11 cellular contexts compared by ENCODE assay signal in genomic region chr20:37991506-37992302, GRCh38. TPM values are rescaled to one million over a fixed set of nuclear protein-coding genes. Genes with fewer than 3 reads are reported as not detected.
A peak's percentile ranks its signal among the peaks of the same experiment; 100 is the strongest.
DNase-seq lines count a peak whose midpoint lies in the region; ATAC-seq, FAIRE-seq and TF ChIP-seq lines count a peak whose summit lies in the region.
"Had no signal": no experiment of that assay in that cellular context is flagged by ENCODE, and none has a peak within 500 bp of the region (broad histone marks: within the 10 kb centered on the region; RNA-seq: fewer than 3 reads in every experiment).

No MANE protein-coding gene starts in this region.

- H3K27me3 ChIP-seq in right atrium auricular region (no peaks in the 10 kb centered on the region), WERI-Rb-1 (ENCODE audit: insufficient read depth, low read depth, severe bottlenecking) (no peaks in the 10 kb centered on the region), keratinocyte (ENCODE audit: control insufficient read depth, extremely low read depth, insufficient read depth, low read length) (no peaks in the 10 kb centered on the region), upper lobe of right lung (no peaks in the 10 kb centered on the region)

- no peaks in the 10 kb centered on the region for H3K9me3 ChIP-seq in right atrium auricular region
- no peaks in the 10 kb centered on the region for H3K9me3 ChIP-seq in WERI-Rb-1 (ENCODE audit: severe bottlenecking)
- H3K9me3 ChIP-seq in keratinocyte (ENCODE audit: control insufficient read depth, low read depth, low read length) = no peaks in the 10 kb centered on the region
- no peaks in the 10 kb centered on the region for H3K9me3 ChIP-seq in upper lobe of right lung

- H3K4me1 ChIP-seq in right atrium auricular region = peaks cover 0 to 89% of the 10 kb centered on the region in 2 donors
- H3K4me1 ChIP-seq in keratinocyte (ENCODE audit: control insufficient read depth, extremely low read depth, insufficient read depth, low read length) = peaks cover 29% of the 10 kb centered on the region
- H3K4me1 ChIP-seq in upper lobe of right lung = peaks cover 71% of the 10 kb centered on the region

- H3K79me2 ChIP-seq in keratinocyte (ENCODE audit: control insufficient read depth, insufficient read depth, low read length) = no peaks in the 10 kb centered on the region

- H3K36me3 ChIP-seq in right atrium auricular region = peaks cover 10% of the 10 kb centered on the region
- peaks cover 55% of the 10 kb centered on the region for H3K36me3 ChIP-seq in WERI-Rb-1
- H3K36me3 ChIP-seq in keratinocyte (ENCODE audit: control insufficient read depth in 2 of 2, extremely low read depth in 1 of 2, insufficient read depth in 2 of 2, low read length in 2 of 2) = peaks cover 7 to 37% of the 10 kb centered on the region in 2 experiments
- H3K36me3 ChIP-seq in upper lobe of right lung = peaks cover 24% of the 10 kb centered on the region

- dilution Hi-C loops in keratinocyte (cut with MboI; ENCODE audit: extremely low pct_ligation_motif_present, low sequenced_read_pairs) = no loop called here

- no peak overlapping the region for H3K9ac ChIP-seq in keratinocyte (ENCODE audit: control insufficient read depth, extremely low read depth, insufficient read depth, low read length)

- ATAC-seq in Right ventricle myocardium superior (ENCODE audit: poor library complexity) (no peak), upper lobe of right lung (no peak)

- intact Hi-C loops in Right ventricle myocardium superior (cut with DNase I) (loop anchor here (10.0 kb wide), 2 partner anchors 237 to 427 kb away; no protein-coding TSS in a partner anchor), upper lobe of right lung (cut with DNase I) (no loop called here)

- DNase-seq in right atrium auricular region (ENCODE audit: low spot score) (no peak), Right ventricle myocardium superior (no peak), WERI-Rb-1 (peak; percentile 44), keratinocyte (ENCODE audit: low read depth, low spot score) (no peak), upper lobe of right lung (no peak), kidney tubule cell (ENCODE audit: low spot score) (no peak), H4 (ENCODE audit: low spot score) (no peak), SKM-1 treated with dmso at 0.1 percent for 144 hours (lab: John Stamatoyannopoulos, UW; ENCODE audit: unreplicated experiment) (no peak)
- DNase-seq: activated naive CD4-positive, alpha-beta T cell treated with Interleukin-2 at 50 U/mL for 16 hours; Karpas-422 had no signal

- H3K27ac ChIP-seq in right atrium auricular region (peak overlapping the region; percentile 79 to 91), WERI-Rb-1 (peak overlapping the region; percentile 71), keratinocyte (ENCODE audit: control insufficient read depth, insufficient read depth, low read length) (peak overlapping the region; percentile 42), upper lobe of right lung (peak overlapping the region; percentile 74)

- no peak overlapping the region for H3K4me3 ChIP-seq in right atrium auricular region
- no peak overlapping the region for H3K4me3 ChIP-seq in WERI-Rb-1 (ENCODE audit: low read depth, low read length)
- H3K4me3 ChIP-seq in keratinocyte (ENCODE audit: control insufficient read depth in 2 of 3, extremely low read depth in 1 of 3, insufficient read depth in 2 of 3, low read depth in 1 of 3, low read length in 3 of 3) = no peak overlapping the region
- no peak overlapping the region for H3K4me3 ChIP-seq in upper lobe of right lung

- TF ChIP-seq CTCF in right atrium auricular region (IDR thresholded peaks at IDR 0.05) (no peak), WERI-Rb-1 (IDR thresholded peaks at IDR 0.05; ENCODE audit: low read depth, low read length) (no peak), keratinocyte (optimal IDR thresholded peaks at IDR 0.05 in 1 of 3, IDR thresholded peaks at IDR 0.05 in 1 of 3, conservative IDR thresholded peaks at IDR 0.05 in 1 of 3; ENCODE audit: extremely low read depth in 1 of 3, insufficient read depth in 2 of 3, low read length in 3 of 3) (no peak), upper lobe of right lung (IDR thresholded peaks at IDR 0.05) (no peak)

- no peak overlapping the region for H3K4me2 ChIP-seq in keratinocyte (ENCODE audit: control insufficient read depth, extremely low read depth, insufficient read depth, low read depth, low read length)

- no peaks in the 10 kb centered on the region for H4K20me1 ChIP-seq in keratinocyte (ENCODE audit: control insufficient read depth, extremely low read depth, insufficient read depth, low read length)

- FAIRE-seq in keratinocyte (lab: Jason Lieb, UNC) = no peak
- FAIRE-seq: RCC 7860 had no signal

- peaks cover 3% of the 10 kb centered on the region for H3K9me1 ChIP-seq in keratinocyte (ENCODE audit: control insufficient read depth, extremely low read depth, insufficient read depth, low read length)

- H2AFZ ChIP-seq in keratinocyte (ENCODE audit: control insufficient read depth, low read length) = no peak overlapping the region

RNA-seq across cellular contexts. Expression of gene TTI1, which starts 41.6 kb away (rescaled TPM):
- total RNA-seq in right atrium auricular region (10 to 100 TPM; 10.8 to 11.5 TPM), Right ventricle myocardium superior (11.9 TPM), upper lobe of right lung (16.3 TPM)
- 10.3 to 16.7 TPM (median 13.5 TPM) in 3 replicates for polyA plus RNA-seq in keratinocyte
- polyA plus RNA-seq in keratinocyte (2011; ENCODE audit: low read depth) = 3.0 TPM
- polyA plus RNA-seq in keratinocyte (2011; cell fraction: cytosol; rRNA removed) = 6.0 and 9.2 TPM in 2 replicates
- 16.5 and 18.2 TPM in 2 replicates for polyA plus RNA-seq in keratinocyte (2011; cell fraction: nucleus; rRNA removed)
- polyA plus RNA-seq in keratinocyte (2012; ENCODE audit: low replicate concordance) = 7.9 and 11.7 TPM in 2 replicates
- polyA minus RNA-seq in keratinocyte = 23.9 to 34.2 TPM (median 29.3 TPM) in 3 replicates
- polyA minus RNA-seq in keratinocyte (2011; cell fraction: cytosol; rRNA and poly(A)+ RNA removed) = 10.7 TPM
- polyA minus RNA-seq in keratinocyte (2011; cell fraction: nucleus; rRNA and poly(A)+ RNA removed) = 16.0 and 33.0 TPM in 2 replicates
- total RNA-seq in H4 (2014; rRNA removed; shearing (Covaris generic)) = 24.7 and 25.7 TPM in 2 replicates

RNA-seq across cellular contexts. Expression of gene RPRD1B, which starts 41.8 kb away (rescaled TPM):
- total RNA-seq in right atrium auricular region = 10 to 100 TPM; 60.1 to 75.8 TPM
- 74.2 TPM for total RNA-seq in Right ventricle myocardium superior
- 15.9 to 22.6 TPM (median 19.9 TPM) in 3 replicates for polyA plus RNA-seq in keratinocyte
- polyA plus RNA-seq in keratinocyte (2011; ENCODE audit: low read depth) = 26.6 TPM
- polyA plus RNA-seq in keratinocyte (2011; cell fraction: cytosol; rRNA removed) = 12.0 and 20.0 TPM in 2 replicates
- polyA plus RNA-seq in keratinocyte (2011; cell fraction: nucleus; rRNA removed) = 25.3 and 30.2 TPM in 2 replicates
- 14.2 and 15.1 TPM in 2 replicates for polyA plus RNA-seq in keratinocyte (2012; ENCODE audit: low replicate concordance)
- polyA minus RNA-seq in keratinocyte = 6.6 to 22.3 TPM (median 20.3 TPM) in 3 replicates
- polyA minus RNA-seq in keratinocyte (2011; cell fraction: cytosol; rRNA and poly(A)+ RNA removed) = 28.8 TPM
- 27.1 and 37.2 TPM in 2 replicates for polyA minus RNA-seq in keratinocyte (2011; cell fraction: nucleus; rRNA and poly(A)+ RNA removed)
- 33.1 TPM for total RNA-seq in upper lobe of right lung
- 10.8 and 13.5 TPM in 2 replicates for total RNA-seq in H4 (2014; rRNA removed; shearing (Covaris generic))
